Comparison of ENCODE assay signal across 27 cellular contexts in genomic region chr10:5641501-5641900, GRCh38.
"Had no signal": no experiment of that assay in that cellular context is flagged by ENCODE, and none has a peak within 500 bp of the region (broad histone marks: within the 10 kb centered on the region; RNA-seq: fewer than 3 reads in every experiment).

No MANE protein-coding gene starts in this region.

- H3K36me3 ChIP-seq: ovary had no signal

- H3K9me3 ChIP-seq: heart right ventricle, left lung, ovary, prostate gland, suprapubic skin, thoracic aorta, tibial artery, upper lobe of right lung had no signal

- ATAC-seq: heart right ventricle; left colon; left lung; naive thymus-derived CD8-positive, alpha-beta T cell; right cardiac atrium; sciatic nerve; stimulated activated effector memory CD8-positive, alpha-beta T cell treated with anti-CD3 and anti-CD28 coated beads, Interleukin-12 subunit alpha, Interleukin-12 subunit beta, amount 100 ng/mL, for 72 hours; upper lobe of right lung had no signal

- H3K27ac ChIP-seq: heart right ventricle, hepatocyte, left lung, ovary, prostate gland, skin epidermis, suprapubic skin, thoracic aorta, tibial artery, upper lobe of right lung had no signal

- H3K27me3 Mint-ChIP-seq: naive thymus-derived CD8-positive, alpha-beta T cell; stimulated activated naive CD8-positive, alpha-beta T cell treated with anti-CD3 and anti-CD28 coated beads, Interleukin-15, Interleukin-2, amounts not matched to agents 100 ng/mL and 50 ng/mL, for 24 hours had no signal

- H3K4me1 Mint-ChIP-seq: neural crest cell; stimulated activated effector memory CD8-positive, alpha-beta T cell treated with anti-CD3 and anti-CD28 coated beads, Interleukin-12 subunit alpha, Interleukin-12 subunit beta, amount 100 ng/mL, for 72 hours had no signal

- H3K4me3 Mint-ChIP-seq: naive thymus-derived CD8-positive, alpha-beta T cell; nephron; neural crest cell; stimulated activated effector memory CD8-positive, alpha-beta T cell treated with anti-CD3 and anti-CD28 coated beads, Interleukin-12 subunit alpha, Interleukin-12 subunit beta, amount 100 ng/mL, for 72 hours; stimulated activated naive CD8-positive, alpha-beta T cell treated with anti-CD3 and anti-CD28 coated beads, Interleukin-15, Interleukin-2, amounts not matched to agents 100 ng/mL and 50 ng/mL, for 24 hours had no signal

- DNase-seq: heart right ventricle; islet precursor cell; kidney glomerular epithelial cell; left colon; left lung; mammary epithelial cell; mesenchymal stem cell; naive thymus-derived CD8-positive, alpha-beta T cell; nucleus accumbens; ovary; retina; stimulated activated CD4-positive, alpha-beta T cell treated with anti-CD3 and anti-CD28 coated beads, Interleukin-4, amount 100 ng/mL, for 24 hours; stimulated activated naive CD4-positive, alpha-beta T cell; tibial artery; trophoblast cell; upper lobe of right lung had no signal

- H3K4me3 ChIP-seq: heart right ventricle, hepatocyte, left lung, ovary, prostate gland, skin epidermis, suprapubic skin, thoracic aorta, tibial artery, upper lobe of right lung had no signal

- H3K27me3 ChIP-seq: heart right ventricle, hepatocyte, left lung, ovary, suprapubic skin, tibial artery, upper lobe of right lung had no signal

- H3K27ac Mint-ChIP-seq: naive thymus-derived CD8-positive, alpha-beta T cell; stimulated activated effector memory CD8-positive, alpha-beta T cell treated with anti-CD3 and anti-CD28 coated beads, Interleukin-12 subunit alpha, Interleukin-12 subunit beta, amount 100 ng/mL, for 72 hours; stimulated activated naive CD8-positive, alpha-beta T cell treated with anti-CD3 and anti-CD28 coated beads, Interleukin-15, Interleukin-2, amounts not matched to agents 100 ng/mL and 50 ng/mL, for 24 hours had no signal

- H3K9me3 Mint-ChIP-seq: naive thymus-derived CD8-positive, alpha-beta T cell; nephron; neural crest cell; stimulated activated effector memory CD8-positive, alpha-beta T cell treated with anti-CD3 and anti-CD28 coated beads, Interleukin-12 subunit alpha, Interleukin-12 subunit beta, amount 100 ng/mL, for 72 hours; stimulated activated naive CD8-positive, alpha-beta T cell treated with anti-CD3 and anti-CD28 coated beads, Interleukin-15, Interleukin-2, amounts not matched to agents 100 ng/mL and 50 ng/mL, for 24 hours had no signal
